Comparison of ENCODE assay signal across 10 cellular contexts in genomic region chr13:60759499-60759898, GRCh38.
DNase-seq lines count a peak whose midpoint lies in the region; ATAC-seq, FAIRE-seq and TF ChIP-seq lines count a peak whose summit lies in the region.
"Had no signal": no experiment of that assay in that cellular context is flagged by ENCODE, and none has a peak within 500 bp of the region (broad histone marks: within the 10 kb centered on the region; RNA-seq: fewer than 3 reads in every experiment).

No MANE protein-coding gene starts in this region.

- H3K27ac ChIP-seq in mammary epithelial cell (ENCODE audit: insufficient read depth, low read depth, low read length) (peak overlapping the region; percentile 68), breast epithelium (no peak overlapping the region), body of pancreas (no peak overlapping the region), keratinocyte (ENCODE audit: control insufficient read depth, insufficient read depth, low read length) (peak overlapping the region; percentile 31), thoracic aorta (no peak overlapping the region)
- H3K27ac ChIP-seq: skin epidermis had no signal

- FAIRE-seq in keratinocyte (lab: Jason Lieb, UNC): peak; percentile 83
- FAIRE-seq: K562 had no signal

- TF ChIP-seq CTCF in mammary epithelial cell (conservative IDR thresholded peaks at IDR 0.05 in 1 of 2, IDR thresholded peaks at IDR 0.05 in 1 of 2; ENCODE audit: extremely low read depth in 1 of 2, insufficient read depth in 1 of 2, low read depth in 1 of 2, low read length in 2 of 2) (no peak), breast epithelium (IDR thresholded peaks at IDR 0.05) (no peak), body of pancreas (IDR thresholded peaks at IDR 0.05) (no peak), keratinocyte (optimal IDR thresholded peaks at IDR 0.05 in 1 of 3, IDR thresholded peaks at IDR 0.05 in 1 of 3, conservative IDR thresholded peaks at IDR 0.05 in 1 of 3; ENCODE audit: extremely low read depth in 1 of 3, insufficient read depth in 2 of 3, low read length in 3 of 3) (no peak), thoracic aorta (IDR thresholded peaks at IDR 0.05) (no peak)
- no peak for TF ChIP-seq CTCF in activated CD8-positive, alpha-beta T cell treated with anti-CD3 and anti-CD28 coated beads for 36 hours (IDR thresholded peaks at IDR 0.05)

- DNase-seq in mammary epithelial cell: no peak
- DNase-seq in breast epithelium (ENCODE audit: low spot score in 2 of 2): no peak
- peak; percentile 30 to 52 (median 40) for DNase-seq in body of pancreas
- no peak for DNase-seq in keratinocyte (ENCODE audit: low read depth, low spot score)
- no peak for DNase-seq in thoracic aorta (ENCODE audit: low spot score)
- DNase-seq in activated CD8-positive, alpha-beta T cell treated with anti-CD3 and anti-CD28 coated beads for 36 hours: no peak

- H3K4me1 ChIP-seq in mammary epithelial cell (ENCODE audit: insufficient read depth, low read length): peaks cover 5% of the 10 kb centered on the region
- no peaks in the 10 kb centered on the region for H3K4me1 ChIP-seq in breast epithelium
- H3K4me1 ChIP-seq in body of pancreas: peaks cover 7% of the 10 kb centered on the region
- H3K4me1 ChIP-seq in keratinocyte (ENCODE audit: control insufficient read depth, extremely low read depth, insufficient read depth, low read length): peaks cover 31% of the 10 kb centered on the region
- H3K4me1 ChIP-seq in thoracic aorta (ENCODE audit: control insufficient read depth in 1 of 2, low read depth in 2 of 2): peaks cover 3 to 5% of the 10 kb centered on the region in 2 donors

- dilution Hi-C loops in mammary epithelial cell (cut with HindIII; ENCODE audit: low sequenced_read_pairs) (no loop called here), keratinocyte (cut with MboI; ENCODE audit: extremely low pct_ligation_motif_present, low sequenced_read_pairs) (no loop called here)

- no peaks in the 10 kb centered on the region for H3K4me1 Mint-ChIP-seq in activated CD8-positive, alpha-beta T cell treated with anti-CD3 and anti-CD28 coated beads for 36 hours (ENCODE audit: low read depth)

- 34% methylated on average over 8 of the region's 9 CpGs for WGBS in mammary epithelial cell (ENCODE audit: low coverage, missing lambda C conversion rate)
- WGBS in body of pancreas, 2 donors: 2 to 5% methylated on average over 9 of the region's 9 CpGs

- TF ChIP-seq POLR2A in breast epithelium (IDR thresholded peaks at IDR 0.05) (no peak), body of pancreas (IDR thresholded peaks at IDR 0.05) (no peak)

- no peaks in the 10 kb centered on the region for H3K36me3 ChIP-seq in mammary epithelial cell (ENCODE audit: insufficient read depth, low read length)
- H3K36me3 ChIP-seq in breast epithelium: no peaks in the 10 kb centered on the region
- H3K36me3 ChIP-seq in body of pancreas (replicated peaks in 1 of 2; ENCODE audit: insufficient read depth in 1 of 2, low read depth in 2 of 2): no peaks in the 10 kb centered on the region
- no peaks in the 10 kb centered on the region for H3K36me3 ChIP-seq in keratinocyte (ENCODE audit: control insufficient read depth in 2 of 2, extremely low read depth in 1 of 2, insufficient read depth in 2 of 2, low read length in 2 of 2)
- no peaks in the 10 kb centered on the region for H3K36me3 ChIP-seq in thoracic aorta

- H4K20me1 ChIP-seq in mammary epithelial cell (ENCODE audit: insufficient read depth, low read length): no peaks in the 10 kb centered on the region
- no peaks in the 10 kb centered on the region for H4K20me1 ChIP-seq in keratinocyte (ENCODE audit: control insufficient read depth, extremely low read depth, insufficient read depth, low read length)

- no peaks in the 10 kb centered on the region for H3K79me2 ChIP-seq in mammary epithelial cell (ENCODE audit: insufficient read depth, low read length)
- H3K79me2 ChIP-seq in keratinocyte (ENCODE audit: control insufficient read depth, insufficient read depth, low read length): no peaks in the 10 kb centered on the region

- H3K9me3 Mint-ChIP-seq in activated CD8-positive, alpha-beta T cell treated with anti-CD3 and anti-CD28 coated beads for 36 hours: peaks cover 3% of the 10 kb centered on the region

- peak overlapping the region; percentile 18 for H3K4me2 ChIP-seq in mammary epithelial cell (ENCODE audit: insufficient read depth, low read depth, low read length)
- H3K4me2 ChIP-seq in keratinocyte (ENCODE audit: control insufficient read depth, extremely low read depth, insufficient read depth, low read depth, low read length): peak overlapping the region; percentile 29

- CTCF ChIA-PET in mammary epithelial cell (lab: Charles Lee; ENCODE audit: low non-redundant PET): no interaction called here
- CTCF ChIA-PET in activated CD8-positive, alpha-beta T cell treated with anti-CD3 and anti-CD28 coated beads for 36 hours (lab: Charles Lee): no interaction called here

- BruUV-seq in mammary epithelial cell (replicated peaks; lab: Mats Ljungman, UMichigan): no TSS peak

- intact Hi-C loops in mammary epithelial cell (cut with micrococcal nuclease): loop anchor here (2.0 kb wide), 1 partner anchor 27 kb away; no protein-coding TSS in a partner anchor
- intact Hi-C loops in breast epithelium (cut with DNase I; ENCODE audit: low total_unique reads): no loop called here
- intact Hi-C loops in body of pancreas (cut with DNase I): no loop called here
- intact Hi-C loops in activated CD8-positive, alpha-beta T cell treated with anti-CD3 and anti-CD28 coated beads for 36 hours (cut with micrococcal nuclease): no loop called here

- H3K36me3 Mint-ChIP-seq in activated CD8-positive, alpha-beta T cell treated with anti-CD3 and anti-CD28 coated beads for 36 hours (ENCODE audit: low read depth): no peaks in the 10 kb centered on the region

- H2AFZ ChIP-seq in mammary epithelial cell (ENCODE audit: low read depth, low read length) (peak overlapping the region; percentile 36), keratinocyte (ENCODE audit: control insufficient read depth, low read length) (peak overlapping the region; percentile 34)

- H3K4me3 ChIP-seq in mammary epithelial cell (replicated peaks in 1 of 3; ENCODE audit: insufficient read depth in 1 of 3, low read depth in 2 of 3, low read length in 3 of 3) (no peak overlapping the region), breast epithelium (no peak overlapping the region), body of pancreas (no peak overlapping the region), keratinocyte (ENCODE audit: control insufficient read depth in 2 of 3, extremely low read depth in 1 of 3, insufficient read depth in 2 of 3, low read depth in 1 of 3, low read length in 3 of 3) (peak overlapping the region in 2 of 3 experiments; percentile 22 to 39), thoracic aorta (peak overlapping the region; percentile 23)
- H3K4me3 ChIP-seq: K562, skin epidermis had no signal

- H3K27ac Mint-ChIP-seq in activated CD8-positive, alpha-beta T cell treated with anti-CD3 and anti-CD28 coated beads for 36 hours: no peak overlapping the region

- H3K9me3 ChIP-seq in mammary epithelial cell (replicated peaks; ENCODE audit: insufficient read depth, low read length) (no peaks in the 10 kb centered on the region), breast epithelium (no peaks in the 10 kb centered on the region), body of pancreas (no peaks in the 10 kb centered on the region), keratinocyte (ENCODE audit: control insufficient read depth, low read depth, low read length) (no peaks in the 10 kb centered on the region), thoracic aorta (no peaks in the 10 kb centered on the region)

- POLR2A ChIA-PET in activated CD8-positive, alpha-beta T cell treated with anti-CD3 and anti-CD28 coated beads for 36 hours (lab: Charles Lee): no interaction called here

- no peak overlapping the region for H3K9ac ChIP-seq in mammary epithelial cell (ENCODE audit: insufficient read depth, low read length)
- no peak overlapping the region for H3K9ac ChIP-seq in keratinocyte (ENCODE audit: control insufficient read depth, extremely low read depth, insufficient read depth, low read length)

- in situ Hi-C loops in mammary epithelial cell (cut with MboI; ENCODE audit: low sequenced_read_pairs in 2 of 2): no loop called here

- no peaks in the 10 kb centered on the region for H3K9me1 ChIP-seq in keratinocyte (ENCODE audit: control insufficient read depth, extremely low read depth, insufficient read depth, low read length)

- ATAC-seq in body of pancreas (peak; percentile 40), thoracic aorta (ENCODE audit: insufficient number of reproducible peaks, low FRiP score, low read depth) (no peak), HG02970 (IDR thresholded peaks at IDR 0.05; ENCODE audit: low FRiP score, unreplicated experiment) (no peak), GM18511 (IDR thresholded peaks at IDR 0.05; ENCODE audit: unreplicated experiment) (no peak)
- no peak for ATAC-seq in activated CD8-positive, alpha-beta T cell treated with anti-CD3 and anti-CD28 coated beads for 36 hours
- ATAC-seq: K562 had no signal

- H3K27me3 ChIP-seq in mammary epithelial cell (ENCODE audit: insufficient read depth, low read length) (no peaks in the 10 kb centered on the region), breast epithelium (no peaks in the 10 kb centered on the region), body of pancreas (no peaks in the 10 kb centered on the region), keratinocyte (ENCODE audit: control insufficient read depth, extremely low read depth, insufficient read depth, low read length) (no peaks in the 10 kb centered on the region), thoracic aorta (replicated peaks; ENCODE audit: insufficient read depth) (no peaks in the 10 kb centered on the region)

- H3K27me3 Mint-ChIP-seq in activated CD8-positive, alpha-beta T cell treated with anti-CD3 and anti-CD28 coated beads for 36 hours: no peaks in the 10 kb centered on the region

- no peak overlapping the region for H3K4me3 Mint-ChIP-seq in activated CD8-positive, alpha-beta T cell treated with anti-CD3 and anti-CD28 coated beads for 36 hours

Comparison
In these comparisons a context has a peak if more than half of its experiments do, and no peak if none do; other contexts are left out.
1. H3K27ac ChIP-seq: peak in mammary epithelial cell (single experiment) and keratinocyte (single experiment); none in breast epithelium (0 of 2), body of pancreas (0 of 4) and thoracic aorta (0 of 2).
2. DNase-seq: peak in body of pancreas (4 of 4); none in mammary epithelial cell (single experiment), breast epithelium (0 of 2), keratinocyte (single experiment), thoracic aorta (single experiment) and activated CD8-positive, alpha-beta T cell treated with anti-CD3 and anti-CD28 coated beads for 36 hours (single experiment).
3. H3K4me3 ChIP-seq: peak in keratinocyte (2 of 3) and thoracic aorta (single experiment); none in mammary epithelial cell (0 of 3), breast epithelium (0 of 3) and body of pancreas (0 of 2).